ENCODE assay signal across 22 cellular contexts in the genomic region with DNA sequence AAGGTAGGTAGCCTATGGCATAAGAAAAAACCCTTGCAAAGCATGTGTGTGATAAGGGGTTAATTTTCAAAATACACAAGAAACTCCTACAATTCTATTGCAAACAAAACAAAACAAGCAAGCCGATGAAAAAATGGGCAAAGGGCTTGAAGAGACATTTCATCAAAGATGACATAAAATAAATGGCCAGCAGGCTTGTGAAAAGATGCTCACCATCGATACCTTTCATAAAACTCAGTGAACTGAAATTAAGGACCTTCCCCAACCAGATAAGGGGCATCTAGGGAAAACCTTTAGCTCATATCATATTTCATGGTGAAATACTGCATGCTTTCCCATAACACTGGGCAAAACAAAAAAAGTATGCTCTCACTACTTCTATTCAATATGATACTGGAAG.
"Had no signal": no experiment of that assay in that cellular context is flagged by ENCODE, and none has a peak within 500 bp of the region (broad histone marks: within the 10 kb centered on the region; RNA-seq: fewer than 3 reads in every experiment).

No MANE protein-coding gene starts in this region.

- H3K27ac Mint-ChIP-seq: activated naive CD8-positive, alpha-beta T cell; mesothelial cell of epicardium; type B pancreatic cell had no signal

- H3K36me3 Mint-ChIP-seq: mesothelial cell of epicardium; naive thymus-derived CD8-positive, alpha-beta T cell had no signal

- H3K9me3 Mint-ChIP-seq: naive thymus-derived CD8-positive, alpha-beta T cell; type B pancreatic cell had no signal

- DNase-seq: activated gamma-delta T cell treated with Interleukin-2 at 50 U/mL for 16 hours; activated T-cell treated with anti-CD3 and anti-CD28 coated beads, Interleukin-2, amount 50 U/mL, for 1 hour; adrenal gland; dermis blood vessel endothelial cell; effector CD8-positive, alpha-beta T cell; left ventricle myocardium superior; mammary epithelial cell; naive thymus-derived CD8-positive, alpha-beta T cell; psoas muscle; spleen; stimulated activated CD4-positive, alpha-beta T cell treated with anti-CD3 and anti-CD28 coated beads, Interleukin-4, amount 100 ng/mL, for 24 hours; stimulated activated naive CD4-positive, alpha-beta T cell treated with Interleukin-2 at 50 U/mL for 16 hours had no signal

- H3K27me3 Mint-ChIP-seq: type B pancreatic cell had no signal

- H3K27ac ChIP-seq: adrenal gland, ascending aorta, brain microvascular endothelial cell, psoas muscle, right atrium auricular region, spleen, thoracic aorta, vagina had no signal

- ATAC-seq: esophagus mucosa; left ventricle myocardium superior; naive thymus-derived CD8-positive, alpha-beta T cell; psoas muscle; WTC11 had no signal

- H3K4me3 ChIP-seq: adrenal gland, ascending aorta, psoas muscle, right atrium auricular region, spleen, thoracic aorta, vagina had no signal

- H3K4me3 Mint-ChIP-seq: activated naive CD8-positive, alpha-beta T cell; mesothelial cell of epicardium; naive thymus-derived CD8-positive, alpha-beta T cell; type B pancreatic cell; WTC11 had no signal

- H3K9me3 ChIP-seq: adrenal gland, ascending aorta, psoas muscle, right atrium auricular region, spleen, thoracic aorta, vagina had no signal

- H3K4me1 ChIP-seq: adrenal gland, ascending aorta, psoas muscle, right atrium auricular region, spleen, vagina had no signal

- H3K27me3 ChIP-seq: adrenal gland, ascending aorta, brain microvascular endothelial cell, right atrium auricular region, spleen, vagina had no signal

- H3K36me3 ChIP-seq: adrenal gland, brain microvascular endothelial cell, right atrium auricular region, thoracic aorta, vagina had no signal
